8 cellular contexts compared by ENCODE assay signal in genomic region chr9:130693426-130694191, GRCh38. TPM values are rescaled to one million over a fixed set of nuclear protein-coding genes. Genes with fewer than 3 reads are reported as not detected.
DNase-seq lines count a peak whose midpoint lies in the region; ATAC-seq and TF ChIP-seq lines count a peak whose summit lies in the region.

TSS of gene EXOSC2 (plus strand) at chr9:130693780. CDS start at chr9:130693792, 12 bp downstream.

- in situ Hi-C loops in Panc1 (cut with HindIII; ENCODE audit: low pct_unique_long_range_greater_than_20kb, low sequenced_read_pairs), result no loop called here

- H3K9me3 Mint-ChIP-seq in activated T-cell treated with anti-CD3 and anti-CD28 coated beads, Interleukin-2, amount 50 U/mL, for 4 hours, result no peaks in the 10 kb centered on the region

- H3K9me3 ChIP-seq in Panc1 (ENCODE audit: control insufficient read depth, insufficient read depth, low read depth, low read length) (no peaks in the 10 kb centered on the region), esophagus (ENCODE audit: control insufficient read depth in 2 of 2, insufficient read depth in 1 of 2, low read depth in 1 of 2, low read length in 1 of 2) (no peaks in the 10 kb centered on the region), muscle layer of colon (ENCODE audit: low read length) (no peaks in the 10 kb centered on the region)

- H3K9ac ChIP-seq in KMS-11, result peak within 1 kb of the TSS; percentile 82
- peak within 1 kb of the TSS; percentile 72 for H3K9ac ChIP-seq in muscle layer of colon (ENCODE audit: low read length)

- H3K27me3 Mint-ChIP-seq in activated T-cell treated with anti-CD3 and anti-CD28 coated beads, Interleukin-2, amount 50 U/mL, for 4 hours (ENCODE audit: low read depth), result no peaks in the 10 kb centered on the region

- intact Hi-C loops in Panc1 (cut with micrococcal nuclease; ENCODE audit: unreplicated experiment), result no loop called here

- 0% methylated on average over 40 of the region's 40 CpGs for WGBS in esophagus, 2 donors

- H3K27ac ChIP-seq in KMS-11, result peak within 1 kb of the TSS; percentile 42
- H3K27ac ChIP-seq in Panc1 (ENCODE audit: low read length), result peak within 1 kb of the TSS; percentile 97
- peak within 1 kb of the TSS; percentile 5 to 84 for H3K27ac ChIP-seq in esophagus (ENCODE audit: low read depth in 2 of 2, low read length in 1 of 2)
- H3K27ac ChIP-seq in muscle layer of colon (ENCODE audit: low read depth, low read length), result peak within 1 kb of the TSS; percentile 79

- peaks cover 35% of the 10 kb centered on the region for H3K4me1 Mint-ChIP-seq in activated T-cell treated with anti-CD3 and anti-CD28 coated beads, Interleukin-2, amount 50 U/mL, for 4 hours (ENCODE audit: low read depth)

- no TSS peak for BruUV-seq in Panc1 (replicated peaks; lab: Mats Ljungman, UMichigan)

- H3K27me3 ChIP-seq in KMS-11 (ENCODE audit: insufficient read depth, low read depth), result no peaks in the 10 kb centered on the region
- no peaks in the 10 kb centered on the region for H3K27me3 ChIP-seq in Panc1 (ENCODE audit: control insufficient read depth, insufficient read depth, low read length)
- no peaks in the 10 kb centered on the region for H3K27me3 ChIP-seq in esophagus (ENCODE audit: control insufficient read depth in 1 of 2, insufficient read depth in 2 of 2, low read length in 2 of 2)
- no peaks in the 10 kb centered on the region for H3K27me3 ChIP-seq in muscle layer of colon (ENCODE audit: control insufficient read depth in 1 of 2, insufficient read depth in 2 of 2, low read length in 2 of 2)

- H3K36me3 Mint-ChIP-seq in activated T-cell treated with anti-CD3 and anti-CD28 coated beads, Interleukin-2, amount 50 U/mL, for 4 hours (ENCODE audit: insufficient read depth), result peaks cover 31% of the 10 kb centered on the region

- H3K4me1 ChIP-seq in KMS-11 (ENCODE audit: low read depth, poor library complexity, severe bottlenecking), result peaks cover 38% of the 10 kb centered on the region
- no peaks in the 10 kb centered on the region; the same call in 1 of the 2 replicates for H3K4me1 ChIP-seq in Panc1 (ENCODE audit: control insufficient read depth, insufficient read depth, low read length)
- H3K4me1 ChIP-seq in esophagus (ENCODE audit: control insufficient read depth in 2 of 2, insufficient read depth in 2 of 2, low read length in 1 of 2), result peaks cover 0 to 7% of the 10 kb centered on the region in 2 donors
- peaks cover 22% of the 10 kb centered on the region for H3K4me1 ChIP-seq in muscle layer of colon (ENCODE audit: insufficient read depth, low read length)

- H4K20me1 ChIP-seq in KMS-11 (ENCODE audit: insufficient read depth), result no peaks in the 10 kb centered on the region

- no peak for TF ChIP-seq CTCF in KMS-11 (conservative IDR thresholded peaks at IDR 0.05; ENCODE audit: low read depth, low read length)
- TF ChIP-seq CTCF in Panc1 (IDR thresholded peaks at IDR 0.05), result no peak

- H3K4me3 ChIP-seq in KMS-11 (IDR thresholded peaks at IDR 0.05; ENCODE audit: insufficient read depth, low read depth, low read length) (no peak within 1 kb of the TSS), Panc1 (ENCODE audit: low read depth in 2 of 2, low read length in 2 of 2) (peak within 1 kb of the TSS; percentile 83 to 99), esophagus (ENCODE audit: low read depth in 1 of 2, low read length in 2 of 2) (peak within 1 kb of the TSS; percentile 69 to 78), muscle layer of colon (ENCODE audit: low read depth in 1 of 2, low read length in 2 of 2) (peak within 1 kb of the TSS; percentile 88 to 100)

- POLR2A ChIA-PET in Panc1 (lab: Charles Lee), result no interaction called here

- peak within 1 kb of the TSS; percentile 84 for H3K4me2 ChIP-seq in KMS-11

- H3K36me3 ChIP-seq in KMS-11 (ENCODE audit: insufficient read depth) (peaks cover 7% of the 10 kb centered on the region; the same call in 1 of the 2 replicates), Panc1 (ENCODE audit: control insufficient read depth, insufficient read depth, low read length) (peaks cover 11% of the 10 kb centered on the region), esophagus (ENCODE audit: control insufficient read depth in 2 of 2, insufficient read depth in 2 of 2, low read length in 1 of 2) (peaks cover 5 to 7% of the 10 kb centered on the region in 2 donors), muscle layer of colon (ENCODE audit: insufficient read depth, low read length) (peaks cover 28% of the 10 kb centered on the region)

- peaks cover 45% of the 10 kb centered on the region for H3K79me2 ChIP-seq in KMS-11 (ENCODE audit: insufficient read depth, low read depth)

- peak within 1 kb of the TSS; percentile 100 for H2AFZ ChIP-seq in KMS-11 (ENCODE audit: low read depth)

- H3K4me3 Mint-ChIP-seq in activated T-cell treated with anti-CD3 and anti-CD28 coated beads, Interleukin-2, amount 50 U/mL, for 4 hours, result peak within 1 kb of the TSS; percentile 100

- ATAC-seq in GM21737 (IDR thresholded peaks at IDR 0.05; ENCODE audit: unreplicated experiment), result peak; percentile 84
- ATAC-seq in Panc1, result peak; percentile 96
- ATAC-seq in activated T-cell treated with anti-CD3 and anti-CD28 coated beads, Interleukin-2, amount 50 U/mL, for 4 hours, result peak; percentile 99

- CTCF ChIA-PET in Panc1 (lab: Charles Lee), result interaction anchor here (0.5 to 1.2 kb wide), 3 partner anchors 10 to 328 kb away, joined by 3 to 10 read pairs (median 5); no protein-coding TSS in a partner anchor

- peak; percentile 98 for DNase-seq in DMS79 (lab: John Stamatoyannopoulos, UW)
- peak; percentile 87 for DNase-seq in Panc1 (ENCODE audit: low read depth, low spot score)
- peak; percentile 96 for DNase-seq in activated T-cell treated with anti-CD3 and anti-CD28 coated beads, Interleukin-2, amount 50 U/mL, for 4 hours
- peak; percentile 92 for DNase-seq in stimulated activated CD8-positive, alpha-beta memory T cell treated with anti-CD3 and anti-CD28 coated beads, Interleukin-7, amount 100 ng/mL, for 1 hour (ENCODE audit: low read depth in 2 of 2)

RNA-seq across cellular contexts. Expression of gene EXOSC2, which starts in this region (rescaled TPM):
- 41.0 TPM for total RNA-seq in Panc1 (2021; ENCODE audit: unreplicated experiment)
- 17.2 TPM for polyA plus RNA-seq in Panc1 (2012; ENCODE audit: insufficient read length)
- total RNA-seq in activated T-cell treated with anti-CD3 and anti-CD28 coated beads, Interleukin-2, amount 50 U/mL, for 4 hours, result 100 to 1,000 TPM; 112 to 116 (median 113) TPM
- 10 to 100 TPM; 14.3 to 17.4 TPM for polyA plus RNA-seq in esophagus

Comparison
In these comparisons a context has a peak if more than half of its experiments do, and no peak if none do; other contexts are left out.
1. H3K27ac ChIP-seq: peak in every context shown above with its lines; median percentile 97 in Panc1; 79 in muscle layer of colon; 44 in esophagus; 42 in KMS-11.